In genomic region chr4:121800961-121801714, GRCh38 we compare ENCODE assay signal across 8 cellular contexts. TPM values are rescaled to one million over a fixed set of nuclear protein-coding genes. Genes with fewer than 3 reads are reported as not detected.
DNase-seq lines count a peak whose midpoint lies in the region; TF ChIP-seq lines count a peak whose summit lies in the region.

TSS of gene EXOSC9 (plus strand) at chr4:121801323. CDS start at chr4:121801425, 102 bp downstream.

- H4K91ac ChIP-seq in neuronal stem cell (ENCODE audit: low read depth, low read length, poor library complexity): no peak within 1 kb of the TSS

- H2BK12ac ChIP-seq in neuronal stem cell (ENCODE audit: low read length): no peak within 1 kb of the TSS

- H3K4ac ChIP-seq in neuronal stem cell (ENCODE audit: low read length): no peak within 1 kb of the TSS

- H2AFZ ChIP-seq in neuronal stem cell (ENCODE audit: low read length): peak within 1 kb of the TSS; percentile 84

- H2BK5ac ChIP-seq in neuronal stem cell (ENCODE audit: low read length): no peak within 1 kb of the TSS

- H2BK120ac ChIP-seq in neuronal stem cell (ENCODE audit: low read depth, low read length): no peak within 1 kb of the TSS

- peak within 1 kb of the TSS; percentile 66 for H3K4me2 ChIP-seq in neuronal stem cell (ENCODE audit: insufficient read depth, low read length, poor library complexity, severe bottlenecking)

- H3K79me1 ChIP-seq in neuronal stem cell (ENCODE audit: low read depth, low read length): peaks cover 1% of the 10 kb centered on the region

- WGBS in neuronal stem cell (ENCODE audit: extremely low coverage in 2 of 2, insufficient read length in 2 of 2, insufficient replicate concordance in 1 of 2), 2 donors: no CpG with 5 or more reads among the region's 48 CpGs

- no peak within 1 kb of the TSS for H2BK15ac ChIP-seq in neuronal stem cell (ENCODE audit: low read length)

- H3K27ac ChIP-seq in HEK293 (ENCODE audit: extremely low read depth, low read depth, low read length) (peak within 1 kb of the TSS; percentile 55), neuronal stem cell (replicated peaks; ENCODE audit: low read length) (no peak within 1 kb of the TSS)

- in situ Hi-C loops in SK-MEL-5 (cut with HindIII; ENCODE audit: low pct_unique_long_range_greater_than_20kb, low sequenced_read_pairs): no loop called here

- H3K4me1 ChIP-seq in HEK293 (ENCODE audit: control insufficient read depth, insufficient read depth, low read length): no peaks in the 10 kb centered on the region
- H3K4me1 ChIP-seq in neuronal stem cell (ENCODE audit: control insufficient read depth in 2 of 2, insufficient read depth in 1 of 2, low read depth in 1 of 2, low read length in 2 of 2): peaks cover 0 to 8% of the 10 kb centered on the region in 2 donors

- H4K8ac ChIP-seq in neuronal stem cell (ENCODE audit: low read depth, low read length): no peak within 1 kb of the TSS

- H3K9me3 ChIP-seq in HEK293 (ENCODE audit: control insufficient read depth, insufficient read depth, low read depth, low read length) (no peaks in the 10 kb centered on the region), neuronal stem cell (replicated peaks in 1 of 2; ENCODE audit: control insufficient read depth in 2 of 2, insufficient read depth in 1 of 2, low read depth in 1 of 2, low read length in 2 of 2) (no peaks in the 10 kb centered on the region)

- H3K4me3 ChIP-seq in HEK293 (ENCODE audit: low read depth, low read length): peak within 1 kb of the TSS; percentile 98
- H3K4me3 ChIP-seq in neuronal stem cell (ENCODE audit: low read length in 2 of 2): peak within 1 kb of the TSS; percentile 68 to 89

- CTCF ChIA-PET in HEK293 (lab: Yijun Ruan, JAX): interaction anchor here (1.0 kb wide), 1 partner anchor 11 kb away, joined by 3 read pairs; no protein-coding TSS in a partner anchor

- H3K9ac ChIP-seq in neuronal stem cell (ENCODE audit: low read depth, low read length, poor library complexity): peak within 1 kb of the TSS; percentile 94

- no peak within 1 kb of the TSS for H3K23ac ChIP-seq in neuronal stem cell (ENCODE audit: low read depth, low read length, poor library complexity)

- TF ChIP-seq CTCF in HEK293 (tag by site-specific recombination; IDR thresholded peaks at IDR 0.05) (no peak), subcutaneous adipose tissue (IDR thresholded peaks at IDR 0.05; ENCODE audit: low read depth) (no peak)

- no peaks in the 10 kb centered on the region for H3K27me3 ChIP-seq in neuronal stem cell (ENCODE audit: control insufficient read depth in 3 of 3, insufficient read depth in 3 of 3, low read depth in 1 of 3, low read length in 3 of 3)

- H3K36me3 ChIP-seq in HEK293 (ENCODE audit: control insufficient read depth in 2 of 2, insufficient read depth in 1 of 2, low read length in 2 of 2): peaks cover 18 to 41% of the 10 kb centered on the region in 2 experiments
- H3K36me3 ChIP-seq in neuronal stem cell (replicated peaks in 1 of 2; ENCODE audit: control insufficient read depth in 2 of 2, insufficient read depth in 2 of 2, low read length in 2 of 2): peaks cover 9 to 43% of the 10 kb centered on the region in 2 donors

- peak within 1 kb of the TSS; percentile 92 for H3K18ac ChIP-seq in neuronal stem cell (ENCODE audit: low read length)

- POLR2A ChIA-PET in HEK293 (lab: Yijun Ruan, JAX): interaction anchor here (1.0 kb wide), 1 partner anchor 11 kb away, joined by 3 read pairs; no protein-coding TSS in a partner anchor

- H3K14ac ChIP-seq in neuronal stem cell (ENCODE audit: low read length): no peak within 1 kb of the TSS

- DNase-seq in GDM1 (lab: John Stamatoyannopoulos, UW): peak; percentile 89
- DNase-seq in MV-4-11 (lab: John Stamatoyannopoulos, UW): peak; percentile 86
- DNase-seq in SK-MEL-5 (ENCODE audit: low read depth, low spot score): peak; percentile 89
- DNase-seq in activated naive CD4-positive, alpha-beta T cell treated with Interleukin-2 at 50 U/mL for 16 hours: peak; percentile 93
- peak; percentile 90 for DNase-seq in foreskin melanocyte
- peak; percentile 94 for DNase-seq in neuronal stem cell (ENCODE audit: low spot score)

- H2AK5ac ChIP-seq in neuronal stem cell (ENCODE audit: low read depth, low read length): peak within 1 kb of the TSS; percentile 34

TF ChIP-seq in HEK293, 187 proteins besides CTCF, POLR2A, EP300 and RAD21 (continues in another document):
- TF ChIP-seq ZNF704 (tag by site-specific recombination; IDR thresholded peaks at IDR 0.05) (no peak), RBAK (tag by site-specific recombination; IDR thresholded peaks at IDR 0.05) (no peak), ZNF155 (tag by site-specific recombination; IDR thresholded peaks at IDR 0.05) (no peak), REPIN1 (tag by site-specific recombination; IDR thresholded peaks at IDR 0.05; ENCODE audit: low read depth) (no peak), ZSCAN16 (tag by site-specific recombination; IDR thresholded peaks at IDR 0.05) (no peak), ZNF558 (tag by site-specific recombination; IDR thresholded peaks at IDR 0.05) (peak; percentile 23; the same call in 1 of the 2 replicates), ZBTB1 (tag by site-specific recombination; IDR thresholded peaks at IDR 0.05) (no peak), SETDB1 (IDR thresholded peaks at IDR 0.05; ENCODE audit: insufficient read length, low read length) (no peak), PRDM1 (tag by site-specific recombination; IDR thresholded peaks at IDR 0.05) (no peak), ZNF394 (tag by site-specific recombination; IDR thresholded peaks at IDR 0.05; ENCODE audit: borderline replicate concordance) (no peak; the same call in 1 of the 2 replicates), ZNF777 (tag by site-specific recombination; IDR thresholded peaks at IDR 0.05; ENCODE audit: borderline replicate concordance) (no peak), ZNF18 (tag by site-specific recombination; IDR thresholded peaks at IDR 0.05) (no peak), SCRT2 (tag by site-specific recombination; IDR thresholded peaks at IDR 0.05) (peak; percentile 56), PRDM6 (tag by site-specific recombination; IDR thresholded peaks at IDR 0.05) (no peak), ZNF223 (tag by site-specific recombination; IDR thresholded peaks at IDR 0.05) (no peak), ZNF112 (tag by site-specific recombination; IDR thresholded peaks at IDR 0.05) (no peak), ZNF350 (tag by site-specific recombination; IDR thresholded peaks at IDR 0.05) (no peak), ZNF138 (tag by site-specific recombination; IDR thresholded peaks at IDR 0.05; ENCODE audit: borderline replicate concordance) (no peak), OVOL3 (tag by site-specific recombination; IDR thresholded peaks at IDR 0.05) (no peak), AEBP2 (tag by site-specific recombination; IDR thresholded peaks at IDR 0.05; ENCODE audit: borderline replicate concordance) (no peak)

RNA-seq across cellular contexts. Expression of gene EXOSC9, which starts in this region (rescaled TPM):
- 31.5 and 35.5 TPM in 2 replicates for total RNA-seq in SK-MEL-5 (2014; rRNA removed; shearing (Covaris generic))
- 29.2 and 36.4 TPM in 2 replicates for polyA plus RNA-seq in SK-MEL-5 (2015; cell fraction: cytosol; rRNA removed)
- polyA plus RNA-seq in SK-MEL-5 (2015; cell fraction: nucleus; rRNA removed): 67.6 and 80.2 TPM in 2 replicates
- polyA plus RNA-seq in neuronal stem cell (2013, experiment 1 of 2): 60.2 TPM
- 59.1 TPM for polyA plus RNA-seq in neuronal stem cell (2013, experiment 2 of 2)
- total RNA-seq in subcutaneous adipose tissue: 10 to 100 TPM; 21.2 to 34.1 (median 28.3) TPM
